Comparison of ENCODE assay signal across 8 cellular contexts in the genomic region with DNA sequence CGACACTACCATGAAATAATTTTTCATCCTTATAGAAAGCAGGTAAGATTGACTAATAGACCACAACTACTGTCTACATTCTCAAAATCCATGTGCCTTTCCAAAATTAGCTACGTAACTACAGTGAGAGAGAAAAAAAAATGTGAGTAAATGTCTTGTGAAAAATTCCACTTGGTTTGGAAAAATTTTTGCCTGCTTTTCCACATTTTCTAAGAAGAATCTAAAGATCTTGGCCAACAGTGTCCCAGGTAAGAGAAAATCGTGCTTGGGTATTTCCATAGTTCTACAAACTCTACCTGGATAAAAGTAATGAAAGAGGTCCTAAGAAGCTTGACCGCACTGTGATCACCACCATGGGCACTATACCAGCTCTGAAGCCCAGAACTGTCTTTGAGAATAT. TPM values are rescaled to one million over a fixed set of nuclear protein-coding genes. Genes with fewer than 3 reads are reported as not detected.
DNase-seq lines count a peak whose midpoint lies in the region; ATAC-seq, FAIRE-seq and TF ChIP-seq lines count a peak whose summit lies in the region.

No MANE protein-coding gene starts in this region.

- H3K27ac Mint-ChIP-seq in CD8-positive, alpha-beta memory T cell: peak overlapping the region; percentile 98 to 100 (median 100)
- H3K27ac Mint-ChIP-seq in osteocyte (ENCODE audit: unreplicated experiment): no peak overlapping the region

- peaks cover 3 to 34% of the 10 kb centered on the region in 2 experiments; a peak in 3 of 4 replicates for H3K79me2 ChIP-seq in H1 (ENCODE audit: control insufficient read depth in 1 of 2, insufficient read depth in 2 of 2, low read length in 2 of 2)

- no peak overlapping the region for H3K14ac ChIP-seq in H1 (ENCODE audit: insufficient read length)

- H3K9me3 ChIP-seq in CD8-positive, alpha-beta memory T cell (ENCODE audit: low read length): no peaks in the 10 kb centered on the region
- H3K9me3 ChIP-seq in H1 (ENCODE audit: insufficient read depth in 2 of 2, low read depth in 1 of 2, low read length in 1 of 2) (no peaks in the 10 kb centered on the region), gastroesophageal sphincter (no peaks in the 10 kb centered on the region)

- no peak overlapping the region for H3K9ac ChIP-seq in H1 (replicated peaks in 1 of 4; ENCODE audit: extremely low read depth in 1 of 4, low read depth in 3 of 4, low read length in 3 of 4)

- POLR2A ChIA-PET in CD8-positive, alpha-beta memory T cell (lab: Charles Lee): interaction anchor here (0.8 kb wide), 1 partner anchor 11 kb away, joined by 3 read pairs; no protein-coding TSS in a partner anchor
- POLR2A ChIA-PET in H1 (lab: Charles Lee; ENCODE audit: partially characterized antibody): no interaction called here

- H3K4me3 ChIP-seq in CD8-positive, alpha-beta memory T cell (ENCODE audit: low read length): no peak overlapping the region
- H3K4me3 ChIP-seq in NB4 (ENCODE audit: low read depth, low read length) (peak overlapping the region; percentile 99), H1 (ENCODE audit: extremely low read depth in 1 of 4, insufficient read depth in 2 of 4, low read depth in 3 of 4, low read length in 4 of 4) (peak overlapping the region in 1 of 4 experiments; percentile 88; a peak in 2 of 8 replicates), gastroesophageal sphincter (no peak overlapping the region)

- H3K36me3 Mint-ChIP-seq in CD8-positive, alpha-beta memory T cell: peaks cover 0 to 14% (median 0%) of the 10 kb centered on the region in 3 donors
- no peaks in the 10 kb centered on the region for H3K36me3 Mint-ChIP-seq in osteocyte (ENCODE audit: unreplicated experiment)

- no peak for TF ChIP-seq POLR2A in NB4 (IDR thresholded peaks at IDR 0.05; ENCODE audit: extremely low read depth, insufficient read length)
- TF ChIP-seq POLR2A in H1 (IDR thresholded peaks at IDR 0.05; ENCODE audit: control extremely low read depth in 1 of 2, low read depth in 2 of 2, low read length in 2 of 2): no peak
- no peak for TF ChIP-seq POLR2A in gastroesophageal sphincter (IDR thresholded peaks at IDR 0.05)

- H3K18ac ChIP-seq in H1 (ENCODE audit: extremely low read depth, low read length): no peak overlapping the region

- H3K4me3 Mint-ChIP-seq in CD8-positive, alpha-beta memory T cell: peak overlapping the region; percentile 93 to 100 (median 99)
- H3K4me3 Mint-ChIP-seq in osteocyte (ENCODE audit: unreplicated experiment): peak overlapping the region; percentile 91

- TF ChIP-seq RAD21 in H1 (IDR thresholded peaks at IDR 0.05 in 1 of 2, conservative IDR thresholded peaks at IDR 0.05 in 1 of 2; ENCODE audit: low read depth in 2 of 2, low read length in 2 of 2): no peak

- peaks cover 0 to 4% of the 10 kb centered on the region in 2 donors for H3K27me3 Mint-ChIP-seq in CD8-positive, alpha-beta memory T cell
- H3K27me3 Mint-ChIP-seq in osteocyte (ENCODE audit: unreplicated experiment): no peaks in the 10 kb centered on the region

- H4K20me1 ChIP-seq in H1 (replicated peaks in 1 of 2; ENCODE audit: control insufficient read depth in 1 of 2, insufficient read depth in 2 of 2, low read length in 2 of 2): no peaks in the 10 kb centered on the region

- H3K79me1 ChIP-seq in H1 (ENCODE audit: low read depth, low read length): no peaks in the 10 kb centered on the region; the same call in 1 of the 2 replicates

- peaks cover 11% of the 10 kb centered on the region for H3K23me2 ChIP-seq in H1 (ENCODE audit: low read depth, low read length)

- peak overlapping the region; percentile 94 for H3K27ac ChIP-seq in CD8-positive, alpha-beta memory T cell (ENCODE audit: low read depth, low read length)
- H3K27ac ChIP-seq in H1 (ENCODE audit: low read depth, low read length): no peak overlapping the region
- peak overlapping the region in 2 of 4 donors; percentile 94 to 96 for H3K27ac ChIP-seq in gastroesophageal sphincter

- no peak overlapping the region for H4K8ac ChIP-seq in H1 (ENCODE audit: extremely low read depth, insufficient read depth, low read length)

- H4K91ac ChIP-seq in H1 (replicated peaks; ENCODE audit: insufficient read length, low read length): no peak overlapping the region

- no peak overlapping the region for H2BK5ac ChIP-seq in H1 (ENCODE audit: low read depth, low read length)

- H3K56ac ChIP-seq in H1 (replicated peaks; ENCODE audit: insufficient read length, low read depth, low read length): no peak overlapping the region

- FAIRE-seq in H1 (lab: Jason Lieb, UNC): no peak

- H2BK20ac ChIP-seq in H1 (ENCODE audit: low read length): no peak overlapping the region

- TF ChIP-seq EP300 in H1 (IDR thresholded peaks at IDR 0.05; ENCODE audit: borderline replicate concordance in 1 of 2, low read depth in 2 of 2, low read length in 2 of 2) (no peak), gastroesophageal sphincter (IDR thresholded peaks at IDR 0.05) (no peak)

- H3K4ac ChIP-seq in H1 (replicated peaks; ENCODE audit: insufficient read length, low read depth, low read length): no peak overlapping the region

- no peak overlapping the region for H3K23ac ChIP-seq in H1 (ENCODE audit: insufficient read length)

- peak overlapping the region; percentile 87 to 98 for H3K4me2 ChIP-seq in H1 (ENCODE audit: insufficient read depth in 1 of 2, low read depth in 2 of 2, low read length in 2 of 2)

- DNase-seq in CD8-positive, alpha-beta memory T cell: no peak
- DNase-seq in NB4 (ENCODE audit: low read depth) (no peak), H1 (ENCODE audit: low read depth in 1 of 2, low spot score in 2 of 2) (no peak), osteocyte (ENCODE audit: extremely low spot score, unreplicated experiment) (no peak), nucleus accumbens (lab: John Stamatoyannopoulos, UW) (no peak), cerebellar cortex (ENCODE audit: low spot score) (no peak)

- CTCF ChIA-PET in CD8-positive, alpha-beta memory T cell (lab: Charles Lee): interaction anchor here (0.8 to 2.5 kb wide), 6 partner anchors 31 to 609 kb away, joined by 3 to 11 read pairs (median 4); a partner anchor contains a TSS
- CTCF ChIA-PET in H1 (lab: Charles Lee; ENCODE audit: partially characterized antibody): interaction anchor here (0.6 to 2.1 kb wide), 10 partner anchors 12 to 550 kb away, joined by 3 to 6 read pairs (median 4); no protein-coding TSS in a partner anchor

- H3K9me3 Mint-ChIP-seq in CD8-positive, alpha-beta memory T cell: no peaks in the 10 kb centered on the region
- H3K9me3 Mint-ChIP-seq in osteocyte (ENCODE audit: unreplicated experiment): no peaks in the 10 kb centered on the region

- WGBS in H1 (ENCODE audit: extremely low coverage in 1 of 2, insufficient coverage in 1 of 2, insufficient read length in 1 of 2, insufficient replicate concordance in 2 of 2, low coverage in 1 of 2, low lambda C conversion rate in 2 of 2, missing lambda C conversion rate in 1 of 2), 2 experiments: 89% methylated on average over 4 of the region's 4 CpGs; no CpG with 5 or more reads in 1 of the 2 experiments
- WGBS in gastroesophageal sphincter (ENCODE audit: low coverage in 1 of 2), 2 donors: 74 to 82% methylated on average over 4 of the region's 4 CpGs

- H4K5ac ChIP-seq in H1 (ENCODE audit: insufficient read length, low read depth, low read length): no peak overlapping the region

- H2BK120ac ChIP-seq in H1 (replicated peaks; ENCODE audit: low read depth, low read length): no peak overlapping the region

- TF ChIP-seq CTCF in NB4 (IDR thresholded peaks at IDR 0.05; ENCODE audit: low read depth, low read length): no peak
- no peak for TF ChIP-seq CTCF in H1 (IDR thresholded peaks at IDR 0.05; ENCODE audit: control extremely low read depth in 1 of 3, insufficient read depth in 1 of 3, low read depth in 1 of 3, low read length in 3 of 3)
- no peak for TF ChIP-seq CTCF in osteocyte (IDR thresholded peaks at IDR 0.05)
- TF ChIP-seq CTCF in gastroesophageal sphincter (IDR thresholded peaks at IDR 0.05): no peak

- no peak overlapping the region for H2AFZ ChIP-seq in H1 (ENCODE audit: low read length)

- peaks cover 38% of the 10 kb centered on the region for H3K4me1 ChIP-seq in CD8-positive, alpha-beta memory T cell (ENCODE audit: insufficient read depth, low read length)
- H3K4me1 ChIP-seq in H1 (replicated peaks in 1 of 4; ENCODE audit: control insufficient read depth in 3 of 4, insufficient read depth in 4 of 4, low read length in 3 of 4): peaks cover 0 to 3% (median 0%) of the 10 kb centered on the region in 4 experiments; a peak in 2 of 7 replicates
- H3K4me1 ChIP-seq in gastroesophageal sphincter: peaks cover 0 to 33% (median 6%) of the 10 kb centered on the region in 3 donors

- no peak overlapping the region for H2BK12ac ChIP-seq in H1 (ENCODE audit: low read depth, low read length)

- H2BK15ac ChIP-seq in H1 (ENCODE audit: low read length): no peak overlapping the region

- no peak overlapping the region for H2AK5ac ChIP-seq in H1 (ENCODE audit: low read depth, low read length)

- H3K4me1 Mint-ChIP-seq in CD8-positive, alpha-beta memory T cell: peaks cover 44 to 62% (median 54%) of the 10 kb centered on the region in 3 donors
- H3K4me1 Mint-ChIP-seq in osteocyte (ENCODE audit: unreplicated experiment): peaks cover 29% of the 10 kb centered on the region

- ATAC-seq in HG03378 (IDR thresholded peaks at IDR 0.05; ENCODE audit: unreplicated experiment) (no peak), gastroesophageal sphincter (no peak)

- no peaks in the 10 kb centered on the region for H3K27me3 ChIP-seq in CD8-positive, alpha-beta memory T cell (ENCODE audit: insufficient read depth, low read length, poor library complexity, severe bottlenecking)
- H3K27me3 ChIP-seq in H1 (replicated peaks in 1 of 4; ENCODE audit: control insufficient read depth in 3 of 4, extremely low read depth in 1 of 4, insufficient read depth in 3 of 4, low read length in 3 of 4): no peaks in the 10 kb centered on the region
- H3K27me3 ChIP-seq in gastroesophageal sphincter: no peaks in the 10 kb centered on the region

- H3K36me3 ChIP-seq in CD8-positive, alpha-beta memory T cell (ENCODE audit: insufficient read depth, low read length): no peaks in the 10 kb centered on the region
- H3K36me3 ChIP-seq in H1 (ENCODE audit: control insufficient read depth in 2 of 4, insufficient read depth in 4 of 4, low read length in 3 of 4) (no peaks in the 10 kb centered on the region), gastroesophageal sphincter (no peaks in the 10 kb centered on the region)

RNA-seq across cellular contexts. Expression of a gene that starts 1.4 kb away (rescaled TPM):
- total RNA-seq in CD8-positive, alpha-beta memory T cell: 10 to 100 TPM; 23.3 to 24.5 TPM
- 12.8 TPM for polyA plus RNA-seq in CD8-positive, alpha-beta memory T cell
- total RNA-seq in H1 (2021; fragmentation: NEBNext Ultra II Directional; extraction: Animal tissue kit (Norgen Biotek cat#: 25700)): 25.8 and 32.8 TPM in 2 replicates
- 5.4 and 8.8 TPM in 2 replicates for polyA plus RNA-seq in H1 (2011; rRNA removed)
- polyA plus RNA-seq in H1 (2011; cell fraction: cytosol; rRNA removed): 11.4 TPM
- 5.2 TPM for polyA plus RNA-seq in H1 (2011; cell fraction: nucleus; rRNA removed)
- 14.2 to 21.4 TPM (median 17.7 TPM) in 4 replicates for polyA plus RNA-seq in H1 (2012, experiment 1 of 2)
- 0.93 TPM for polyA plus RNA-seq in H1 (2012, experiment 2 of 2)
- 25.8 TPM for polyA plus RNA-seq in H1 (2013, experiment 1 of 2)
- 31.0 TPM for polyA plus RNA-seq in H1 (2013, experiment 2 of 2)
- 37.7 and 47.5 TPM in 2 replicates for polyA minus RNA-seq in H1 (2011; rRNA and poly(A)+ RNA removed)
- 17.6 TPM for polyA minus RNA-seq in H1 (2011; cell fraction: cytosol; rRNA and poly(A)+ RNA removed)
- 24.7 TPM for polyA minus RNA-seq in H1 (2011; cell fraction: nucleus; rRNA and poly(A)+ RNA removed)
- 38.0 and 42.9 TPM in 2 replicates for total RNA-seq in osteocyte
- total RNA-seq in gastroesophageal sphincter: 10 to 100 TPM; 16.6 to 26.0 (median 22.6) TPM

RNA-seq across cellular contexts. Expression of a gene that starts 6.6 kb away (rescaled TPM):
- total RNA-seq in CD8-positive, alpha-beta memory T cell: 10 to 100 TPM; 11.6 to 11.7 TPM
- 10.5 TPM for polyA plus RNA-seq in CD8-positive, alpha-beta memory T cell
- total RNA-seq in H1 (2021; fragmentation: NEBNext Ultra II Directional; extraction: Animal tissue kit (Norgen Biotek cat#: 25700)): 11.1 and 11.7 TPM in 2 replicates
- polyA plus RNA-seq in H1 (2011; rRNA removed): 3.1 and 3.9 TPM in 2 replicates
- polyA plus RNA-seq in H1 (2011; cell fraction: cytosol; rRNA removed): 4.3 TPM
- 4.3 TPM for polyA plus RNA-seq in H1 (2011; cell fraction: nucleus; rRNA removed)
- polyA plus RNA-seq in H1 (2012, experiment 1 of 2): 3.5 to 6.0 TPM (median 3.9 TPM) in 4 replicates
- polyA plus RNA-seq in H1 (2012, experiment 2 of 2): 0.47 TPM
- 7.1 TPM for polyA plus RNA-seq in H1 (2013, experiment 1 of 2)
- polyA plus RNA-seq in H1 (2013, experiment 2 of 2): 6.9 TPM
- 7.5 and 11.7 TPM in 2 replicates for polyA minus RNA-seq in H1 (2011; rRNA and poly(A)+ RNA removed)
- polyA minus RNA-seq in H1 (2011; cell fraction: cytosol; rRNA and poly(A)+ RNA removed): 6.2 TPM
- 32.4 TPM for polyA minus RNA-seq in H1 (2011; cell fraction: nucleus; rRNA and poly(A)+ RNA removed)
- total RNA-seq in osteocyte (17.7 and 18.4 TPM in 2 replicates), gastroesophageal sphincter (10 to 100 TPM in 3 of 4 donors, 1 to 10 TPM in 1; 9.1 to 21.4 (median 12.3) TPM)
